Comparison of ENCODE assay signal across 8 cellular contexts in genomic region chr10:97196213-97197029, GRCh38. TPM values are rescaled to one million over a fixed set of nuclear protein-coding genes. Genes with fewer than 3 reads are reported as not detected.
DNase-seq lines count a peak whose midpoint lies in the region; ATAC-seq lines count a peak whose summit lies in the region.

No MANE protein-coding gene starts in this region.

- no peaks in the 10 kb centered on the region for H3K36me3 ChIP-seq in ES-I3 (ENCODE audit: insufficient read depth, low read length)
- H3K36me3 ChIP-seq in mesodermal cell (ENCODE audit: control insufficient read depth, insufficient read depth, low read length) = no peaks in the 10 kb centered on the region

- DNase-seq in NCI-H82 (lab: John Stamatoyannopoulos, UW) = peak; percentile 95
- peak; percentile 77 for DNase-seq in activated CD8-positive, alpha-beta T cell treated with anti-CD3 and anti-CD28 coated beads, Interleukin-2, amount 10 ng/mL, durations not matched to agents 7 days and 5 days
- peak; percentile 58 to 62 (median 59) for DNase-seq in effector memory CD8-positive, alpha-beta T cell
- DNase-seq in stimulated activated CD8-positive, alpha-beta memory T cell treated with anti-CD3 and anti-CD28 coated beads, Interleukin-15, amount 100 ng/mL, for 4 hours (ENCODE audit: low read depth in 2 of 2) = peak; percentile 36 to 49

- CTCF ChIA-PET in activated CD8-positive, alpha-beta T cell treated with anti-CD3 and anti-CD28 coated beads, Interleukin-2, amount 10 ng/mL, durations not matched to agents 7 days and 5 days (lab: Charles Lee) = interaction anchor here (0.5 to 22.1 kb wide), 21 partner anchors 8 to 209 kb away, joined by 3 to 442 read pairs (median 5); no protein-coding TSS in a partner anchor

- H3K9me3 Mint-ChIP-seq in activated CD8-positive, alpha-beta T cell treated with anti-CD3 and anti-CD28 coated beads, Interleukin-2, amount 10 ng/mL, durations not matched to agents 7 days and 5 days (ENCODE audit: insufficient read depth) = no peaks in the 10 kb centered on the region
- H3K9me3 Mint-ChIP-seq in effector memory CD8-positive, alpha-beta T cell = no peaks in the 10 kb centered on the region

- 2 to 5% methylated on average over 47 to 49 of the region's 56 CpGs for WGBS in mesodermal cell (ENCODE audit: insufficient coverage in 2 of 2), 2 experiments

- ATAC-seq in HG03066 (IDR thresholded peaks at IDR 0.05; ENCODE audit: low read depth, unreplicated experiment) (peak; percentile 57), HG03439 (IDR thresholded peaks at IDR 0.05; ENCODE audit: unreplicated experiment) (no peak)
- peak; percentile 90 for ATAC-seq in activated CD8-positive, alpha-beta T cell treated with anti-CD3 and anti-CD28 coated beads, Interleukin-2, amount 10 ng/mL, durations not matched to agents 7 days and 5 days
- peak; percentile 88 for ATAC-seq in effector memory CD8-positive, alpha-beta T cell (replicated peaks)

- no peak overlapping the region for H3K27ac Mint-ChIP-seq in activated CD8-positive, alpha-beta T cell treated with anti-CD3 and anti-CD28 coated beads, Interleukin-2, amount 10 ng/mL, durations not matched to agents 7 days and 5 days
- no peak overlapping the region for H3K27ac Mint-ChIP-seq in effector memory CD8-positive, alpha-beta T cell

- H3K36me3 Mint-ChIP-seq in activated CD8-positive, alpha-beta T cell treated with anti-CD3 and anti-CD28 coated beads, Interleukin-2, amount 10 ng/mL, durations not matched to agents 7 days and 5 days (ENCODE audit: low read depth) = no peaks in the 10 kb centered on the region
- H3K36me3 Mint-ChIP-seq in effector memory CD8-positive, alpha-beta T cell (ENCODE audit: insufficient read depth) = no peaks in the 10 kb centered on the region

- H3K27me3 Mint-ChIP-seq in activated CD8-positive, alpha-beta T cell treated with anti-CD3 and anti-CD28 coated beads, Interleukin-2, amount 10 ng/mL, durations not matched to agents 7 days and 5 days (ENCODE audit: low read depth) = peaks cover 40% of the 10 kb centered on the region
- peaks cover 16 to 18% of the 10 kb centered on the region in 2 donors for H3K27me3 Mint-ChIP-seq in effector memory CD8-positive, alpha-beta T cell

- H3K4me1 ChIP-seq in ES-I3 (ENCODE audit: insufficient read depth, low read length) (peaks cover 5% of the 10 kb centered on the region; the same call in 1 of the 2 replicates), mesodermal cell (ENCODE audit: control insufficient read depth, insufficient read depth, low read length, poor library complexity, severe bottlenecking) (no peaks in the 10 kb centered on the region)

- H3K4me3 Mint-ChIP-seq in activated CD8-positive, alpha-beta T cell treated with anti-CD3 and anti-CD28 coated beads, Interleukin-2, amount 10 ng/mL, durations not matched to agents 7 days and 5 days = peak overlapping the region; percentile 72
- H3K4me3 Mint-ChIP-seq in effector memory CD8-positive, alpha-beta T cell = peak overlapping the region; percentile 83 to 86

- POLR2A ChIA-PET in activated CD8-positive, alpha-beta T cell treated with anti-CD3 and anti-CD28 coated beads, Interleukin-2, amount 10 ng/mL, durations not matched to agents 7 days and 5 days (lab: Charles Lee) = no interaction called here

- peak overlapping the region; percentile 45 for H3K4me3 ChIP-seq in mesodermal cell (ENCODE audit: extremely low read depth, insufficient read depth, low read length, poor library complexity, severe bottlenecking)

- H3K4me1 Mint-ChIP-seq in activated CD8-positive, alpha-beta T cell treated with anti-CD3 and anti-CD28 coated beads, Interleukin-2, amount 10 ng/mL, durations not matched to agents 7 days and 5 days (ENCODE audit: low read depth) = peaks cover 25% of the 10 kb centered on the region
- peaks cover 9 to 11% of the 10 kb centered on the region in 2 donors for H3K4me1 Mint-ChIP-seq in effector memory CD8-positive, alpha-beta T cell (ENCODE audit: low read depth in 2 of 2)

- no peak overlapping the region for H3K27ac ChIP-seq in mesodermal cell (ENCODE audit: low read depth, low read length, severe bottlenecking)

- peak overlapping the region; percentile 72; the same call in 1 of the 2 replicates for H3K9ac ChIP-seq in ES-I3 (ENCODE audit: low read depth, low read length)

- H3K9me3 ChIP-seq in ES-I3 (ENCODE audit: control insufficient read depth, insufficient read depth, low read length) (no peaks in the 10 kb centered on the region), mesodermal cell (ENCODE audit: control insufficient read depth, low read length) (no peaks in the 10 kb centered on the region)

RNA-seq across cellular contexts. Expression of gene SLIT1, which starts 10.7 kb away (rescaled TPM):
- under 1 TPM; 0.70 to 0.71 TPM for total RNA-seq in activated CD8-positive, alpha-beta T cell treated with anti-CD3 and anti-CD28 coated beads, Interleukin-2, amount 10 ng/mL, durations not matched to agents 7 days and 5 days
- 2.5 TPM for polyA plus RNA-seq in mesodermal cell (2013, experiment 1 of 2)
- polyA plus RNA-seq in mesodermal cell (2013, experiment 2 of 2) = 1.3 TPM

Comparison
In these comparisons a context has a peak if more than half of its experiments do, and no peak if none do; other contexts are left out.
1. DNase-seq: peak in every context shown above with its lines; median percentile 95 in NCI-H82; 77 in activated CD8-positive, alpha-beta T cell treated with anti-CD3 and anti-CD28 coated beads, Interleukin-2, amount 10 ng/mL, durations not matched to agents 7 days and 5 days; 59 in effector memory CD8-positive, alpha-beta T cell; 42 in stimulated activated CD8-positive, alpha-beta memory T cell treated with anti-CD3 and anti-CD28 coated beads, Interleukin-15, amount 100 ng/mL, for 4 hours.